28 cellular contexts compared by ENCODE assay signal in the genomic region with DNA sequence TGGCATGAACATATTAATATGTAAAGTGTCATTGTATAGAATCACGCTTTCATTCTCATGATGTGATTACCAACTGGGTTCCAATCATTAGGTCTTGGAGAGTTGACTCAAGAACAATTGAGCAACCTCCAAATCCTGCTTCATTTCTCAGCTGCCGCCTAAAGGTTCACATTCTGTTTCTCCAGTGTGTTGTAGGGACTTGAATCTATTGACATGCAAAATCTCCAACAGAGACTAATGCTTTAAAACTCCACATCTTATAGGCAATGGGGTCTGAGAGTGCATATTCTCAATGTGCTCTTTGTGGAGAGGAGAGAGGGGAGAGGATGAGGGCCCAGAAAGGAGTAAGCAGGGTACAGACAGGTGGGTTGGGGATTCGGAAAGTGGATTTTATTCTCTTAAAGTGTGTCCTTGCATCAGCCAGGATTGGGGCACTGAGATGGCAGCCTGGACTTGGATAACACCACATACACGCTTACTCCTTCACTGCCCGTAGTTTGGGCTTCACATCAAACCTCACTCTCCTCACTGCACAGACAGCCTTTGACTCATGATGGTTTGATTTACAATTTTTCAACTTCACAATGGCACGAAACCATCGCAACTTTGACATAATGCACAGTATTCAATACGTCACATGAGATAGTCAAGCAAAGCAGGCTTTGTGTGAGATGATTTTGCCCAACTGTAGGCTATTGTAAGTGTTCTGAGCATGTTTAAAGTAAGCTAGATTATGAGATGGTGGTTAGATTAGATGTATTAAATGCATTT.
"Had no signal": no experiment of that assay in that cellular context is flagged by ENCODE, and none has a peak within 500 bp of the region (broad histone marks: within the 10 kb centered on the region; RNA-seq: fewer than 3 reads in every experiment).

No MANE protein-coding gene starts in this region.

- H3K27ac ChIP-seq: body of pancreas, cardiac muscle cell, dorsolateral prefrontal cortex, lower lobe of right lung, skin epidermis, testis had no signal

- H3K36me3 ChIP-seq: cardiac muscle cell, lower lobe of right lung had no signal

- ATAC-seq: activated CD8-positive, alpha-beta memory T cell treated with anti-CD3 and anti-CD28 coated beads, Interleukin-2, amount 10 ng/mL, durations not matched to agents 7 days and 5 days; activated CD8-positive, alpha-beta T cell treated with anti-CD3 and anti-CD28 coated beads, Interleukin-2, amount 10 ng/mL, durations not matched to agents 7 days and 5 days; body of pancreas; lower lobe of right lung; mucosa of descending colon; natural killer cell treated with Interleukin-12 subunit alpha and Interleukin-12 subunit beta and Interleukin-15 and Interleukin-18, amount 100 ng/mL, for 72 hours; sciatic nerve; stimulated activated naive CD8-positive, alpha-beta T cell treated with anti-CD3 and anti-CD28 coated beads, Interleukin-15, Interleukin-2, amounts not matched to agents 100 U/mL and 50 U/mL, for 24 hours; T-helper 17 cell had no signal

- DNase-seq: activated B cell treated with CpG ODN at 0.5 μM for 24 hours; activated CD8-positive, alpha-beta memory T cell treated with anti-CD3 and anti-CD28 coated beads, Interleukin-2, amount 10 ng/mL, durations not matched to agents 7 days and 5 days; activated CD8-positive, alpha-beta T cell treated with anti-CD3 and anti-CD28 coated beads, Interleukin-2, amount 10 ng/mL, durations not matched to agents 7 days and 5 days; activated naive CD4-positive, alpha-beta T cell; activated T-cell treated with anti-CD3 and anti-CD28 coated beads, Interleukin-2, amount 50 U/mL, for 48 hours; aorta; body of pancreas; cerebellar nuclear complex; dorsolateral prefrontal cortex; effector memory CD4-positive, alpha-beta T cell; erythroblast; head of caudate nucleus; hippocampal formation; lower lobe of right lung; mesendoderm; mucosa of descending colon; stimulated activated CD4-positive, alpha-beta T cell treated with anti-CD3 and anti-CD28 coated beads, Interleukin-12 subunit alpha, Interleukin-12 subunit beta, amount 100 ng/mL, for 4 hours; stimulated activated CD4-positive, alpha-beta T cell treated with anti-CD3 and anti-CD28 coated beads, Interleukin-4, amount 100 ng/mL, for 1 hour; stimulated activated naive CD8-positive, alpha-beta T cell treated with anti-CD3 and anti-CD28 coated beads, Interleukin-15, Interleukin-2, amounts not matched to agents 100 U/mL and 50 U/mL, for 24 hours; T-helper 17 cell; testis; trophoblast cell had no signal

- H3K27me3 ChIP-seq: body of pancreas, cardiac muscle cell, testis had no signal

- FAIRE-seq: urothelium cell line had no signal

- H3K9me3 ChIP-seq: body of pancreas, lower lobe of right lung, mucosa of descending colon, testis had no signal

- H3K4me3 ChIP-seq: body of pancreas, cardiac muscle cell, coronary artery, dorsolateral prefrontal cortex, lower lobe of right lung, mucosa of descending colon, skin epidermis, testis had no signal

- H3K4me1 ChIP-seq: body of pancreas, testis had no signal
